Comparison of ENCODE assay signal across 13 cellular contexts in the genomic region with DNA sequence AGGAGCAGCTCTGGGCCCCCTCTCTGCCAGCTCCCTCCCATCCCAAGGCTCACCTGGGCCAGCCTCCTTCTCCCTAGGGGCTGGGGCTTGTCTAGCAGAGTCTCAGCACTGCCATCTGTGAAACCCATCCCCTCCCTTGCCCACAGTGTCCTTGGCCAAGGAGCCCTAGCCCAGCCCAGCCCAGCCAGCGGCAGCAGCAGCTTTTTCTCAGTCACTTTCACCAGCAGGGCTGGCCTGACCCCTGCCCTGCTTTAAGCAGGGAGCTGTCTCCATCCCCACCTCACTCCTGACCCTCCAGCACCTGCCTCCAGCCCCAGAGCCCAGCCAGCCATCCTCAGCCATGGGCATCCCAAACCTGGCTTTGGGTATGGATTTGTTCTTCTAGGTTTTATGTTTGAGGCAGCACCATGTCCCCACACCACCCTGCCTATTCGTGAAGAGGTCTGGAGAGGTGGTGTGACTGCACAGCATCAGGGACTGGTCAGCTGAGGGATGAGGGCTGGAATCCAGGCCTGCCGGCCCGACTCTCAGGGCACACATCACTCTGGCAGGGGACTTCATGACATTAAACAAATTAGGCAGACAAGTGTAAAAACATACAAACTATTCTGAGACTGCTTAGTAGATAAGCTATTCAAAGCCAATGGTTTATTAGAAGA. TPM values are rescaled to one million over a fixed set of nuclear protein-coding genes. Genes with fewer than 3 reads are reported as not detected.
DNase-seq lines count a peak whose midpoint lies in the region; ATAC-seq and TF ChIP-seq lines count a peak whose summit lies in the region.
"Had no signal": no experiment of that assay in that cellular context is flagged by ENCODE, and none has a peak within 500 bp of the region (broad histone marks: within the 10 kb centered on the region; RNA-seq: fewer than 3 reads in every experiment).

No MANE protein-coding gene starts in this region.

- H3K4ac ChIP-seq in IMR-90 (ENCODE audit: low read depth, low read length) (no peak overlapping the region), neuronal stem cell (ENCODE audit: low read length) (no peak overlapping the region)

- H3K4me1 Mint-ChIP-seq in activated naive CD8-positive, alpha-beta T cell treated with anti-CD3 and anti-CD28 coated beads for 36 hours = peaks cover 17% of the 10 kb centered on the region

- H3K27me3 Mint-ChIP-seq in activated naive CD8-positive, alpha-beta T cell treated with anti-CD3 and anti-CD28 coated beads for 36 hours = no peaks in the 10 kb centered on the region

- H4K5ac ChIP-seq in IMR-90 (ENCODE audit: low read depth, low read length) = no peak overlapping the region

- no peak overlapping the region for H2BK15ac ChIP-seq in IMR-90 (ENCODE audit: low read depth, low read length)
- H2BK15ac ChIP-seq in neuronal stem cell (ENCODE audit: low read length) = no peak overlapping the region

- H3K27ac ChIP-seq in heart right ventricle (no peak overlapping the region), right cardiac atrium (ENCODE audit: low read length) (no peak overlapping the region), IMR-90 (ENCODE audit: insufficient read depth, low read length) (no peak overlapping the region), esophagus muscularis mucosa (replicated peaks in 1 of 4) (no peak overlapping the region), neuronal stem cell (replicated peaks; ENCODE audit: low read length) (no peak overlapping the region)

- H3K79me1 ChIP-seq in IMR-90 (ENCODE audit: low read depth in 1 of 2, low read length in 2 of 2) = no peaks in the 10 kb centered on the region
- H3K79me1 ChIP-seq in neuronal stem cell (ENCODE audit: low read depth, low read length) = peaks cover 7% of the 10 kb centered on the region

- no peak overlapping the region for H3K4me2 ChIP-seq in IMR-90 (ENCODE audit: low read depth, low read length)
- no peak overlapping the region for H3K4me2 ChIP-seq in neuronal stem cell (ENCODE audit: insufficient read depth, low read length, poor library complexity, severe bottlenecking)

- H3K27ac Mint-ChIP-seq in activated naive CD8-positive, alpha-beta T cell treated with anti-CD3 and anti-CD28 coated beads for 36 hours = no peak overlapping the region
- H3K27ac Mint-ChIP-seq: CD4-positive, CD25-positive, alpha-beta regulatory T cell had no signal

- H3K14ac ChIP-seq in IMR-90 (replicated peaks; ENCODE audit: low read depth, low read length) = no peak overlapping the region
- H3K14ac ChIP-seq in neuronal stem cell (ENCODE audit: low read length) = no peak overlapping the region

- H3K56ac ChIP-seq in IMR-90 (ENCODE audit: extremely low read depth, insufficient read depth, low read length) = no peak overlapping the region

- peaks cover 0 to 4% (median 0%) of the 10 kb centered on the region in 11 donors for H3K9me3 ChIP-seq in heart right ventricle
- H3K9me3 ChIP-seq in right cardiac atrium (ENCODE audit: control insufficient read depth, low read length) = no peaks in the 10 kb centered on the region
- peaks cover 2% of the 10 kb centered on the region; the same call in 1 of the 2 replicates for H3K9me3 ChIP-seq in IMR-90 (ENCODE audit: control insufficient read depth, insufficient read depth, low read length)
- H3K9me3 ChIP-seq in esophagus muscularis mucosa = no peaks in the 10 kb centered on the region
- H3K9me3 ChIP-seq in neuronal stem cell (replicated peaks in 1 of 2; ENCODE audit: control insufficient read depth in 2 of 2, insufficient read depth in 1 of 2, low read depth in 1 of 2, low read length in 2 of 2) = peaks cover 0 to 7% of the 10 kb centered on the region in 2 donors

- TF ChIP-seq CTCF in heart right ventricle (IDR thresholded peaks at IDR 0.05) (no peak), IMR-90 (conservative IDR thresholded peaks at IDR 0.05; ENCODE audit: low read depth, low read length) (no peak), esophagus muscularis mucosa (IDR thresholded peaks at IDR 0.05) (no peak), GM20000 (IDR thresholded peaks at IDR 0.05; ENCODE audit: extremely low read depth, missing control alignments) (no peak)

- peaks cover 0 to 18% (median 3%) of the 10 kb centered on the region in 9 donors for H3K4me1 ChIP-seq in heart right ventricle
- no peaks in the 10 kb centered on the region for H3K4me1 ChIP-seq in right cardiac atrium (ENCODE audit: control insufficient read depth, insufficient read depth, low read length)
- no peaks in the 10 kb centered on the region for H3K4me1 ChIP-seq in IMR-90 (ENCODE audit: control insufficient read depth, insufficient read depth, low read length)
- peaks cover 2 to 5% (median 4%) of the 10 kb centered on the region in 4 donors for H3K4me1 ChIP-seq in esophagus muscularis mucosa
- H3K4me1 ChIP-seq in neuronal stem cell (ENCODE audit: control insufficient read depth in 2 of 2, insufficient read depth in 1 of 2, low read depth in 1 of 2, low read length in 2 of 2) = peaks cover 0 to 5% of the 10 kb centered on the region in 2 donors

- peaks cover 10% of the 10 kb centered on the region for H3K9me1 ChIP-seq in IMR-90 (ENCODE audit: insufficient read depth, low read length)

- H3K18ac ChIP-seq in IMR-90 (ENCODE audit: low read depth, low read length) = no peak overlapping the region
- no peak overlapping the region for H3K18ac ChIP-seq in neuronal stem cell (ENCODE audit: low read length)

- H3K36me3 ChIP-seq in heart right ventricle (no peaks in the 10 kb centered on the region), IMR-90 (ENCODE audit: control insufficient read depth, insufficient read depth, low read length) (no peaks in the 10 kb centered on the region), esophagus muscularis mucosa (no peaks in the 10 kb centered on the region), neuronal stem cell (replicated peaks in 1 of 2; ENCODE audit: control insufficient read depth in 2 of 2, insufficient read depth in 2 of 2, low read length in 2 of 2) (peaks cover 0 to 3% of the 10 kb centered on the region in 2 donors)
- H3K36me3 ChIP-seq: BLaER1 treated with 17β-estradiol and CSF1 and Interleukin-3, amounts not matched to agents 10 nM and 100 nM had no signal

- TF ChIP-seq POLR2A in IMR-90 (IDR thresholded peaks at IDR 0.05; ENCODE audit: low read depth, low read length) (no peak), esophagus muscularis mucosa (IDR thresholded peaks at IDR 0.05; ENCODE audit: low read depth) (no peak)

- H2AK5ac ChIP-seq in IMR-90 (ENCODE audit: low read depth, low read length) (no peak overlapping the region; the same call in 1 of the 2 replicates), neuronal stem cell (ENCODE audit: low read depth, low read length) (peak overlapping the region; percentile 34)

- H2BK5ac ChIP-seq in IMR-90 (ENCODE audit: low read depth, low read length, poor library complexity, severe bottlenecking) (peak overlapping the region; percentile 93), neuronal stem cell (ENCODE audit: low read length) (no peak overlapping the region)

- H3K27me3 ChIP-seq in heart right ventricle = no peaks in the 10 kb centered on the region
- H3K27me3 ChIP-seq in right cardiac atrium (ENCODE audit: control insufficient read depth, insufficient read depth) = no peaks in the 10 kb centered on the region
- H3K27me3 ChIP-seq in IMR-90 (ENCODE audit: control insufficient read depth, insufficient read depth, low read length) = peaks cover 11% of the 10 kb centered on the region
- H3K27me3 ChIP-seq in esophagus muscularis mucosa = no peaks in the 10 kb centered on the region
- H3K27me3 ChIP-seq in neuronal stem cell (ENCODE audit: control insufficient read depth in 3 of 3, insufficient read depth in 3 of 3, low read depth in 1 of 3, low read length in 3 of 3) = peaks cover 0 to 3% (median 3%) of the 10 kb centered on the region in 3 experiments
- H3K27me3 ChIP-seq: BLaER1 treated with 17β-estradiol and CSF1 and Interleukin-3, amounts not matched to agents 10 nM and 100 nM had no signal

- ATAC-seq in heart right ventricle (peak in 5 of 8 donors; percentile 43 to 81 (median 77)), right cardiac atrium (no peak), IMR-90 (ENCODE audit: low read depth) (no peak)
- ATAC-seq: HCT116 had no signal

- no peak overlapping the region for H2BK120ac ChIP-seq in IMR-90 (ENCODE audit: low read depth, low read length)
- H2BK120ac ChIP-seq in neuronal stem cell (ENCODE audit: low read depth, low read length) = no peak overlapping the region

- TF ChIP-seq RAD21 in IMR-90 (IDR thresholded peaks at IDR 0.05; ENCODE audit: low read length) = no peak

- H2BK12ac ChIP-seq in neuronal stem cell (ENCODE audit: low read length) = no peak overlapping the region

- H3K4me3 Mint-ChIP-seq in activated naive CD8-positive, alpha-beta T cell treated with anti-CD3 and anti-CD28 coated beads for 36 hours = no peak overlapping the region
- H3K4me3 Mint-ChIP-seq: CD4-positive, CD25-positive, alpha-beta regulatory T cell had no signal

- no peak overlapping the region for H3K23ac ChIP-seq in IMR-90 (ENCODE audit: low read depth, low read length)
- H3K23ac ChIP-seq in neuronal stem cell (ENCODE audit: low read depth, low read length, poor library complexity) = no peak overlapping the region

- no peak overlapping the region for H3K9ac ChIP-seq in IMR-90 (ENCODE audit: low read depth, low read length)
- peak overlapping the region; percentile 31 for H3K9ac ChIP-seq in neuronal stem cell (ENCODE audit: low read depth, low read length, poor library complexity)
- H3K9ac ChIP-seq: BLaER1 treated with 17β-estradiol and CSF1 and Interleukin-3, amounts not matched to agents 10 nM and 100 nM had no signal

- H2AFZ ChIP-seq in IMR-90 (replicated peaks; ENCODE audit: low read length, poor library complexity) (no peak overlapping the region), neuronal stem cell (ENCODE audit: low read length) (no peak overlapping the region)

- no peak for TF ChIP-seq EP300 in esophagus muscularis mucosa (IDR thresholded peaks at IDR 0.05)

- H4K91ac ChIP-seq in IMR-90 (ENCODE audit: insufficient read depth, low read depth, low read length) (no peak overlapping the region), neuronal stem cell (ENCODE audit: low read depth, low read length, poor library complexity) (no peak overlapping the region)

- H3K9me3 Mint-ChIP-seq in activated naive CD8-positive, alpha-beta T cell treated with anti-CD3 and anti-CD28 coated beads for 36 hours = peaks cover 16% of the 10 kb centered on the region

- no peak overlapping the region for H4K8ac ChIP-seq in IMR-90 (ENCODE audit: low read depth in 2 of 2, low read length in 2 of 2)
- no peak overlapping the region for H4K8ac ChIP-seq in neuronal stem cell (ENCODE audit: low read depth, low read length)

- no TSS peak for BruUV-seq in IMR-90 (replicated peaks; lab: Mats Ljungman, UMichigan)

- POLR2A ChIA-PET in IMR-90 (lab: Charles Lee; ENCODE audit: unreplicated experiment) = no interaction called here

- H2AK9ac ChIP-seq in IMR-90 (replicated peaks; ENCODE audit: low read depth, low read length, poor library complexity) = no peak overlapping the region

- no peaks in the 10 kb centered on the region for H4K20me1 ChIP-seq in IMR-90 (ENCODE audit: insufficient read depth, low read length)
- H4K20me1 ChIP-seq: BLaER1 treated with 17β-estradiol and CSF1 and Interleukin-3, amounts not matched to agents 10 nM and 100 nM had no signal

- DNase-seq in heart right ventricle (no peak), right cardiac atrium (no peak), IMR-90 (no peak), esophagus muscularis mucosa (ENCODE audit: extremely low spot score) (peak; percentile 39), neuronal stem cell (ENCODE audit: low spot score) (no peak), GM20000 (ENCODE audit: low spot score) (no peak), NCI-H2029 (lab: John Stamatoyannopoulos, UW) (no peak)
- no peak for DNase-seq in activated naive CD8-positive, alpha-beta T cell treated with anti-CD3 and anti-CD28 coated beads for 36 hours
- DNase-seq: ACHN; CD4-positive, CD25-positive, alpha-beta regulatory T cell; DMS53 had no signal

- intact Hi-C loops in heart right ventricle (cut with DNase I) = no loop called here
- intact Hi-C loops in right cardiac atrium (cut with DNase I) = no loop called here
- intact Hi-C loops in IMR-90 (cut with micrococcal nuclease) = no loop called here
- intact Hi-C loops in esophagus muscularis mucosa (cut with DNase I) = no loop called here

- H3K36me3 Mint-ChIP-seq in activated naive CD8-positive, alpha-beta T cell treated with anti-CD3 and anti-CD28 coated beads for 36 hours = peaks cover 14% of the 10 kb centered on the region
- H3K36me3 Mint-ChIP-seq: CD4-positive, CD25-positive, alpha-beta regulatory T cell had no signal

- H3K4me3 ChIP-seq in heart right ventricle = no peak overlapping the region
- H3K4me3 ChIP-seq in right cardiac atrium (ENCODE audit: low read length) = no peak overlapping the region
- H3K4me3 ChIP-seq in IMR-90 (ENCODE audit: insufficient read depth, low read depth, low read length) = no peak overlapping the region
- H3K4me3 ChIP-seq in esophagus muscularis mucosa = no peak overlapping the region
- H3K4me3 ChIP-seq in neuronal stem cell (ENCODE audit: low read length in 2 of 2) = no peak overlapping the region
- H3K4me3 ChIP-seq: BLaER1 treated with 17β-estradiol and CSF1 and Interleukin-3, amounts not matched to agents 10 nM and 100 nM had no signal

- no peak overlapping the region for H2BK20ac ChIP-seq in IMR-90 (ENCODE audit: low read depth, low read length)

- WGBS in heart right ventricle, 2 donors = 51 to 66% methylated on average over 4 of the region's 4 CpGs
- WGBS in right cardiac atrium = 54% methylated on average over 4 of the region's 4 CpGs
- WGBS in IMR-90 (ENCODE audit: extremely low coverage in 2 of 2, insufficient read length in 1 of 2), 2 experiments = no CpG with 5 or more reads among the region's 4 CpGs
- 45% methylated on average over 4 of the region's 4 CpGs for WGBS in esophagus muscularis mucosa
- no CpG with 5 or more reads among the region's 4 CpGs for WGBS in neuronal stem cell (ENCODE audit: extremely low coverage in 2 of 2, insufficient read length in 2 of 2, insufficient replicate concordance in 1 of 2), 2 donors

- in situ Hi-C loops in IMR-90 (cut with MboI; ENCODE audit: low sequenced_read_pairs) = no loop called here

- CTCF ChIA-PET in IMR-90 (lab: Yijun Ruan, JAX) = no interaction called here

- dilution Hi-C loops in IMR-90 (cut with HindIII; ENCODE audit: low sequenced_read_pairs, unreplicated experiment) = no loop called here

RNA-seq across cellular contexts. Expression of a gene that starts 36.1 kb away (rescaled TPM):
- total RNA-seq in heart right ventricle (10 to 100 TPM in 7 of 10 donors, 1 to 10 TPM in 3; 5.5 to 26.2 (median 14.6) TPM), right cardiac atrium (10 to 100 TPM in 1 of 4 donors, 1 to 10 TPM in 3; 3.6 to 11.5 (median 5.8) TPM), IMR-90 (2012; rRNA removed) (under 0.01 and 0.36 TPM in 2 replicates), esophagus muscularis mucosa (10 to 100 TPM; 16.1 to 25.9 (median 20.0) TPM)
- polyA plus RNA-seq in heart right ventricle (10 to 100 TPM; 11.6 to 19.4 TPM), right cardiac atrium (5.7 TPM), IMR-90 (2012; rRNA removed) (0.14 and 0.19 TPM in 2 replicates)
- polyA plus RNA-seq in IMR-90 (2012; cell fraction: cytosol; rRNA removed) = 0.13 and 0.23 TPM in 2 replicates
- 0.20 and 0.23 TPM in 2 replicates for polyA plus RNA-seq in IMR-90 (2012; cell fraction: nucleus; rRNA removed; ENCODE audit: low replicate concordance)
- polyA plus RNA-seq in neuronal stem cell (2013, experiment 1 of 2) = 1.4 TPM
- polyA plus RNA-seq in neuronal stem cell (2013, experiment 2 of 2) = 1.8 TPM
- 10 to 100 TPM in 1 of 2 experiments, 1 to 10 TPM in 1; 9.8 to 11.1 TPM for total RNA-seq in activated naive CD8-positive, alpha-beta T cell treated with anti-CD3 and anti-CD28 coated beads for 36 hours

Comparison
In these comparisons a context has a peak if more than half of its experiments do, and no peak if none do; other contexts are left out.
1. ATAC-seq: peak in heart right ventricle (5 of 8); none in right cardiac atrium (0 of 2) and IMR-90 (single experiment).